ENCODE assay signal across 24 cellular contexts in genomic region chr22:46238541-46238940, GRCh38. TPM values are rescaled to one million over a fixed set of nuclear protein-coding genes. Genes with fewer than 3 reads are reported as not detected.
DNase-seq lines count a peak whose midpoint lies in the region; ATAC-seq and TF ChIP-seq lines count a peak whose summit lies in the region.
"Had no signal": no experiment of that assay in that cellular context is flagged by ENCODE, and none has a peak within 500 bp of the region (broad histone marks: within the 10 kb centered on the region; RNA-seq: fewer than 3 reads in every experiment).

No MANE protein-coding gene starts in this region.

- no peak for TF ChIP-seq POLR2A in esophagus muscularis mucosa (IDR thresholded peaks at IDR 0.05; ENCODE audit: low read depth)
- no peak for TF ChIP-seq POLR2A in esophagus squamous epithelium (IDR thresholded peaks at IDR 0.05)

- intact Hi-C loops in esophagus muscularis mucosa (cut with DNase I) (loop anchor here (5.0 kb wide), 1 partner anchor 91 kb away; no protein-coding TSS in a partner anchor), esophagus squamous epithelium (cut with DNase I) (no loop called here)

- H3K4me3 ChIP-seq in esophagus muscularis mucosa (no peak overlapping the region), esophagus squamous epithelium (no peak overlapping the region)
- H3K4me3 ChIP-seq: GM23338, upper lobe of right lung had no signal

- H3K36me3 ChIP-seq in esophagus muscularis mucosa: peaks cover 0 to 48% (median 29%) of the 10 kb centered on the region in 4 donors
- peaks cover 0 to 83% (median 0%) of the 10 kb centered on the region in 3 donors for H3K36me3 ChIP-seq in esophagus squamous epithelium

- no peaks in the 10 kb centered on the region for H3K27me3 Mint-ChIP-seq in stimulated activated naive B cell treated with anti-CD40 and anti-IgM and Interleukin-4, amounts not matched to agents 10 μg/mL and 1 μg/mL and 100 μg/mL, for 72 hours
- H3K27me3 Mint-ChIP-seq: T-helper 17 cell had no signal

- no peak for ATAC-seq in stimulated activated naive B cell treated with anti-CD40 and anti-IgM and Interleukin-4, amounts not matched to agents 10 μg/mL and 1 μg/mL and 100 μg/mL, for 72 hours (replicated peaks)
- ATAC-seq: GM23338, upper lobe of right lung had no signal

- H3K36me3 Mint-ChIP-seq in stimulated activated naive B cell treated with anti-CD40 and anti-IgM and Interleukin-4, amounts not matched to agents 10 μg/mL and 1 μg/mL and 100 μg/mL, for 72 hours: peaks cover 7 to 23% of the 10 kb centered on the region in 2 donors

- in situ Hi-C loops in GM13977 (cut with MboI; ENCODE audit: low pct_unique_long_range_greater_than_20kb, low sequenced_read_pairs, unreplicated experiment): no loop called here

- DNase-seq in DMS 273 (lab: John Stamatoyannopoulos, UW; ENCODE audit: unreplicated experiment): peak; percentile 12
- no peak for DNase-seq in DMS 273 treated with DMSO at 0.1 percent for 48 hours (lab: John Stamatoyannopoulos, UW)
- no peak for DNase-seq in esophagus muscularis mucosa (ENCODE audit: extremely low spot score)
- peak; percentile 71 for DNase-seq in medulla oblongata (ENCODE audit: extremely low spot score)
- no peak for DNase-seq in stimulated activated naive B cell treated with anti-CD40 and anti-IgM and Interleukin-4, amounts not matched to agents 10 μg/mL and 1 μg/mL and 100 μg/mL, for 72 hours
- no peak for DNase-seq in esophagus squamous epithelium (lab: John Stamatoyannopoulos, UW)
- DNase-seq in GM13977 (ENCODE audit: low spot score): no peak
- DNase-seq in NCI-H2107 (lab: John Stamatoyannopoulos, UW): no peak
- DNase-seq: activated CD4-positive, alpha-beta T cell treated with anti-CD3 and anti-CD28 coated beads, Interleukin-2, amount 50 U/mL, for 48 hours; activated naive CD4-positive, alpha-beta T cell treated with Interleukin-2 at 50 U/mL for 16 hours; activated T-cell treated with anti-CD3 and anti-CD28 coated beads, Interleukin-2, amount 50 U/mL, for 1 hour; AML-193; aorta; COR-L47; NCI-H1694; NCI-H2227 treated with DMSO at 0.1 percent for 48 hours; NCI-H774; stimulated activated CD4-positive, alpha-beta T cell treated with anti-CD3 and anti-CD28 coated beads, Interleukin-2, amount 100 ng/mL, for 24 hours; stimulated activated naive CD4-positive, alpha-beta T cell treated with Interleukin-2 at 50 U/mL for 16 hours; T-helper 17 cell; upper lobe of right lung had no signal

- no peaks in the 10 kb centered on the region for H3K9me3 ChIP-seq in esophagus muscularis mucosa
- no peaks in the 10 kb centered on the region for H3K9me3 ChIP-seq in esophagus squamous epithelium
- H3K9me3 ChIP-seq: upper lobe of right lung had no signal

- no peaks in the 10 kb centered on the region for H3K9me3 Mint-ChIP-seq in stimulated activated naive B cell treated with anti-CD40 and anti-IgM and Interleukin-4, amounts not matched to agents 10 μg/mL and 1 μg/mL and 100 μg/mL, for 72 hours
- H3K9me3 Mint-ChIP-seq: GM23338 had no signal

- no peak for TF ChIP-seq EP300 in esophagus muscularis mucosa (IDR thresholded peaks at IDR 0.05)

- H3K4me1 ChIP-seq in esophagus muscularis mucosa (peaks cover 29 to 40% (median 34%) of the 10 kb centered on the region in 4 donors), esophagus squamous epithelium (no peaks in the 10 kb centered on the region)
- H3K4me1 ChIP-seq: upper lobe of right lung had no signal

- no peak overlapping the region for H3K4me3 Mint-ChIP-seq in stimulated activated naive B cell treated with anti-CD40 and anti-IgM and Interleukin-4, amounts not matched to agents 10 μg/mL and 1 μg/mL and 100 μg/mL, for 72 hours
- H3K4me3 Mint-ChIP-seq: GM23338, T-helper 17 cell had no signal

- TF ChIP-seq CTCF in esophagus muscularis mucosa (IDR thresholded peaks at IDR 0.05) (no peak), esophagus squamous epithelium (IDR thresholded peaks at IDR 0.05) (no peak), GM13977 (IDR thresholded peaks at IDR 0.05; ENCODE audit: extremely low read depth, insufficient read depth, missing control alignments) (no peak)

- peak overlapping the region; percentile 47 for H3K27ac Mint-ChIP-seq in stimulated activated naive B cell treated with anti-CD40 and anti-IgM and Interleukin-4, amounts not matched to agents 10 μg/mL and 1 μg/mL and 100 μg/mL, for 72 hours
- H3K27ac Mint-ChIP-seq: GM23338, T-helper 17 cell had no signal

- H3K27me3 ChIP-seq in esophagus muscularis mucosa: no peaks in the 10 kb centered on the region
- H3K27me3 ChIP-seq in esophagus squamous epithelium: no peaks in the 10 kb centered on the region
- H3K27me3 ChIP-seq: upper lobe of right lung had no signal

- H3K4me1 Mint-ChIP-seq in stimulated activated naive B cell treated with anti-CD40 and anti-IgM and Interleukin-4, amounts not matched to agents 10 μg/mL and 1 μg/mL and 100 μg/mL, for 72 hours: peaks cover 11 to 22% of the 10 kb centered on the region in 2 donors
- H3K4me1 Mint-ChIP-seq: GM23338 had no signal

- WGBS in esophagus muscularis mucosa: 71% methylated on average over 16 of the region's 16 CpGs
- 65 to 93% methylated on average over 7 to 12 of the region's 16 CpGs for WGBS in esophagus squamous epithelium, 2 donors

- peak overlapping the region; percentile 63 to 73 (median 68) for H3K27ac ChIP-seq in esophagus muscularis mucosa (replicated peaks in 1 of 4)
- H3K27ac ChIP-seq in esophagus squamous epithelium: peak overlapping the region in 2 of 4 donors; percentile 49 to 53
- H3K27ac ChIP-seq: 22Rv1, upper lobe of right lung, VCaP had no signal

RNA-seq across cellular contexts. Expression of gene CDPF1, which starts 11.6 kb away (rescaled TPM):
- total RNA-seq in esophagus muscularis mucosa (10 to 100 TPM in 3 of 4 donors, 1 to 10 TPM in 1; 8.3 to 19.4 (median 14.8) TPM), esophagus squamous epithelium (10 to 100 TPM in 1 of 4 donors, 1 to 10 TPM in 3; 3.0 to 12.4 (median 5.2) TPM)

RNA-seq across cellular contexts. Expression of gene PKDREJ, which starts 24.6 kb away (rescaled TPM):
- total RNA-seq in esophagus muscularis mucosa (under 1 TPM in 3 of 4 donors, not detected in 1; under 0.01 to 0.23 (median under 0.01) TPM), esophagus squamous epithelium (under 1 TPM in 2 of 4 donors, not detected in 2; 0.11 to 0.19 TPM)
- total RNA-seq: GM23338, T-helper 17 cell, upper lobe of right lung had no signal

RNA-seq across cellular contexts. Expression of gene TTC38, which starts 29.3 kb away (rescaled TPM):
- total RNA-seq in esophagus muscularis mucosa (10 to 100 TPM; 28.4 to 58.6 (median 32.3) TPM), esophagus squamous epithelium (10 to 100 TPM; 13.6 to 30.5 (median 19.5) TPM)

RNA-seq across cellular contexts. Expression of gene GTSE1, which starts 58.1 kb away (rescaled TPM):
- total RNA-seq in esophagus muscularis mucosa (1 to 10 TPM in 1 of 4 donors, not detected in 3; 1.0 TPM), esophagus squamous epithelium (1 to 10 TPM; 1.4 to 8.0 (median 3.4) TPM)

Comparison
In these comparisons a context has a peak if more than half of its experiments do, and no peak if none do; other contexts are left out.
1. DNase-seq: peak in DMS 273 (single experiment) and medulla oblongata (single experiment); none in DMS 273 treated with DMSO at 0.1 percent for 48 hours (single experiment), esophagus muscularis mucosa (single experiment), stimulated activated naive B cell treated with anti-CD40 and anti-IgM and Interleukin-4, amounts not matched to agents 10 μg/mL and 1 μg/mL and 100 μg/mL, for 72 hours (single experiment), esophagus squamous epithelium (single experiment), GM13977 (single experiment) and NCI-H2107 (single experiment).